10 cellular contexts compared by ENCODE assay signal in the genomic region with DNA sequence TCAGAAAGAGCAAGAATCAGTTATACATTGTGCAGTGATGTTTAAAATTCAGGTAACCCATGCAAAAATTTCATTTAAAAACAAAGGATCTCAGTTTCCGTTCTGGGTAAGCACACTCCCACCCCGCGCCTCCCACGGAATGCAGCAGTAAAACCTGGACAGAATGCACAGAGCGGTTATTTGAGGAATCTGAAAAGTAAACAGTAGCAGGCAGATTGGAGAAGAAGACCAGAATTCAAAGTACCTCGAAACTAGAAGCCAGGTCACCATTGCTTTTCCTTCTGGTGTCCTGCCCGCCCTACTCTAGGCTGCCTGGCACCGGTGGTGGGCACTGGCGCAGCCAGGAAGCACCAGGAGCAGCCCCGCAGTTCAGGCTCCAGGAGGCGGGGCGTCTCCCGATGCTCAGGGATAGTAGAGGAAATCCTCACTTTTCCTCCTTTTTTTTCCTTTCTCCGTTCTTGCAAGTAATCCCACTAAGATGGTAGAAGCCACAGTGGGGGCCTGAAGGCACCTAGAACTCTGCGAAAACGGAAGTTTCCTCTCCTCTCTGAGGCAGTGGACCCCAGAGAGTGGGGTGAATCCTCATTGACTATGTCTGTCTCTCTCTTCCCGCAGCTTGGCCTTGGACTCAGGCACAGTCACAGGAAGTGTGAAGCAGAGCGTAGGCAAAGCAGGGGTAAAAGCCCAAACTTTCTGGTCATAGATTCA. TPM values are rescaled to one million over a fixed set of nuclear protein-coding genes. Genes with fewer than 3 reads are reported as not detected.
A peak's percentile ranks its signal among the peaks of the same experiment; 100 is the strongest.
DNase-seq lines count a peak whose midpoint lies in the region; ATAC-seq and TF ChIP-seq lines count a peak whose summit lies in the region.
"Had no signal": no experiment of that assay in that cellular context is flagged by ENCODE, and none has a peak within 500 bp of the region (broad histone marks: within the 10 kb centered on the region; RNA-seq: fewer than 3 reads in every experiment).

No MANE protein-coding gene starts in this region.

- no peak overlapping the region for H3K27ac Mint-ChIP-seq in Calu3 (ENCODE audit: unreplicated experiment)
- H3K27ac Mint-ChIP-seq in WTC11: no peak overlapping the region
- no peak overlapping the region for H3K27ac Mint-ChIP-seq in activated T-helper 1 cell treated with anti-CD3 and anti-CD28 coated beads, Interleukin-12 subunit alpha, Interleukin-12 subunit beta, Interleukin-2, Interleukin-4 antibody, amounts not matched to agents 30 ng/mL and 10 ng/mL and 1 ng/mL, durations not matched to agents 14 hours and 24 hours and 36 hours

- DNase-seq in Calu3: peak; percentile 9
- no peak for DNase-seq in WTC11 (ENCODE audit: low spot score)
- DNase-seq in psoas muscle: no peak
- DNase-seq in activated T-helper 1 cell treated with anti-CD3 and anti-CD28 coated beads, Interleukin-12 subunit alpha, Interleukin-12 subunit beta, Interleukin-2, Interleukin-4 antibody, amounts not matched to agents 30 ng/mL and 10 ng/mL and 1 ng/mL, durations not matched to agents 14 hours and 24 hours and 36 hours (ENCODE audit: low spot score): no peak
- DNase-seq: foreskin melanocyte had no signal

- BruUV-seq in Calu3 (replicated peaks; lab: Mats Ljungman, UMichigan): no TSS peak

- ATAC-seq in WTC11 (peak; percentile 26; the same call in 1 of the 2 replicates), psoas muscle (no peak), HG03095 (IDR thresholded peaks at IDR 0.05; ENCODE audit: unreplicated experiment) (no peak), HG03460 (IDR thresholded peaks at IDR 0.05; ENCODE audit: unreplicated experiment) (no peak), GM19452 (IDR thresholded peaks at IDR 0.05; ENCODE audit: unreplicated experiment) (no peak)

- H3K36me3 ChIP-seq in iPS-15b (ENCODE audit: control insufficient read depth, insufficient read depth, low read length) (no peaks in the 10 kb centered on the region), psoas muscle (ENCODE audit: insufficient read depth in 1 of 2, low read depth in 1 of 2) (no peaks in the 10 kb centered on the region)

- H3K4me1 ChIP-seq in iPS-15b (ENCODE audit: control insufficient read depth, insufficient read depth, low read length): peaks cover 8% of the 10 kb centered on the region
- H3K4me1 ChIP-seq in psoas muscle: no peaks in the 10 kb centered on the region

- H3K4me3 Mint-ChIP-seq in Calu3 (ENCODE audit: low read depth, unreplicated experiment) (peak overlapping the region; percentile 27), WTC11 (no peak overlapping the region)
- H3K4me3 Mint-ChIP-seq in activated T-helper 1 cell treated with anti-CD3 and anti-CD28 coated beads, Interleukin-12 subunit alpha, Interleukin-12 subunit beta, Interleukin-2, Interleukin-4 antibody, amounts not matched to agents 30 ng/mL and 10 ng/mL and 1 ng/mL, durations not matched to agents 14 hours and 24 hours and 36 hours: no peak overlapping the region

- H3K27me3 ChIP-seq in iPS-15b (ENCODE audit: control insufficient read depth, insufficient read depth, low read length) (no peaks in the 10 kb centered on the region), psoas muscle (ENCODE audit: insufficient read depth in 3 of 3, low read length in 2 of 3) (no peaks in the 10 kb centered on the region)

- H3K4me1 Mint-ChIP-seq in Calu3 (ENCODE audit: low read depth, unreplicated experiment): no peaks in the 10 kb centered on the region
- peaks cover 40% of the 10 kb centered on the region for H3K4me1 Mint-ChIP-seq in WTC11
- H3K4me1 Mint-ChIP-seq in activated T-helper 1 cell treated with anti-CD3 and anti-CD28 coated beads, Interleukin-12 subunit alpha, Interleukin-12 subunit beta, Interleukin-2, Interleukin-4 antibody, amounts not matched to agents 30 ng/mL and 10 ng/mL and 1 ng/mL, durations not matched to agents 14 hours and 24 hours and 36 hours (ENCODE audit: low read depth): no peaks in the 10 kb centered on the region

- H3K4me3 ChIP-seq in iPS-15b (ENCODE audit: low read depth, low read length) (no peak overlapping the region), psoas muscle (peak overlapping the region; percentile 36)

- H3K9me3 ChIP-seq in iPS-15b (ENCODE audit: control insufficient read depth, insufficient read depth, low read length) (no peaks in the 10 kb centered on the region), psoas muscle (no peaks in the 10 kb centered on the region)

- H3K9me3 Mint-ChIP-seq in Calu3 (ENCODE audit: low read depth, unreplicated experiment) (no peaks in the 10 kb centered on the region), WTC11 (no peaks in the 10 kb centered on the region)
- H3K9me3 Mint-ChIP-seq in activated T-helper 1 cell treated with anti-CD3 and anti-CD28 coated beads, Interleukin-12 subunit alpha, Interleukin-12 subunit beta, Interleukin-2, Interleukin-4 antibody, amounts not matched to agents 30 ng/mL and 10 ng/mL and 1 ng/mL, durations not matched to agents 14 hours and 24 hours and 36 hours: no peaks in the 10 kb centered on the region

- H3K27me3 Mint-ChIP-seq in Calu3 (ENCODE audit: unreplicated experiment): no peaks in the 10 kb centered on the region
- no peaks in the 10 kb centered on the region for H3K27me3 Mint-ChIP-seq in WTC11 (ENCODE audit: low read depth)
- H3K27me3 Mint-ChIP-seq in activated T-helper 1 cell treated with anti-CD3 and anti-CD28 coated beads, Interleukin-12 subunit alpha, Interleukin-12 subunit beta, Interleukin-2, Interleukin-4 antibody, amounts not matched to agents 30 ng/mL and 10 ng/mL and 1 ng/mL, durations not matched to agents 14 hours and 24 hours and 36 hours (ENCODE audit: insufficient read depth): peaks cover 3% of the 10 kb centered on the region

- TF ChIP-seq CTCF in Calu3 (IDR thresholded peaks at IDR 0.05; ENCODE audit: unreplicated experiment) (no peak), WTC11 (IDR thresholded peaks at IDR 0.05) (no peak), psoas muscle (IDR thresholded peaks at IDR 0.05) (no peak)

- 52 to 58% (median 52%) methylated on average over 18 of the region's 18 CpGs for WGBS in psoas muscle, 3 donors

- POLR2A ChIA-PET in WTC11 (lab: Charles Lee): no interaction called here

- H3K36me3 Mint-ChIP-seq in Calu3 (ENCODE audit: insufficient read depth, unreplicated experiment) (no peaks in the 10 kb centered on the region), WTC11 (no peaks in the 10 kb centered on the region)
- no peaks in the 10 kb centered on the region for H3K36me3 Mint-ChIP-seq in activated T-helper 1 cell treated with anti-CD3 and anti-CD28 coated beads, Interleukin-12 subunit alpha, Interleukin-12 subunit beta, Interleukin-2, Interleukin-4 antibody, amounts not matched to agents 30 ng/mL and 10 ng/mL and 1 ng/mL, durations not matched to agents 14 hours and 24 hours and 36 hours (ENCODE audit: low read depth)

- H3K27ac ChIP-seq in psoas muscle: no peak overlapping the region

- H3K9ac ChIP-seq in iPS-15b (ENCODE audit: low read depth, low read length): peak overlapping the region; percentile 42

- CTCF ChIA-PET in Calu3 (lab: Charles Lee) (no interaction called here), WTC11 (lab: Charles Lee) (interaction anchor here (0.6 to 2.8 kb wide), 3 partner anchors 12 to 148 kb away, joined by 3 to 19 read pairs (median 13); no protein-coding TSS in a partner anchor)

- intact Hi-C loops in Calu3 (cut with micrococcal nuclease; ENCODE audit: unreplicated experiment) (no loop called here), psoas muscle (cut with DNase I) (no loop called here)
- intact Hi-C loops in activated T-helper 1 cell treated with anti-CD3 and anti-CD28 coated beads, Interleukin-12 subunit alpha, Interleukin-12 subunit beta, Interleukin-2, Interleukin-4 antibody, amounts not matched to agents 30 ng/mL and 10 ng/mL and 1 ng/mL, durations not matched to agents 14 hours and 24 hours and 36 hours (cut with micrococcal nuclease): no loop called here

TF ChIP-seq in WTC11, 78 proteins besides CTCF, POLR2A, EP300 and RAD21 (continues in another document):
- TF ChIP-seq ZNF121 (CRISPR knock-in tag; IDR thresholded peaks at IDR 0.05): no peak
- no peak for TF ChIP-seq IRF2 (CRISPR knock-in tag; IDR thresholded peaks at IDR 0.05; ENCODE audit: borderline replicate concordance, low read depth)
- TF ChIP-seq, protein P1, sequence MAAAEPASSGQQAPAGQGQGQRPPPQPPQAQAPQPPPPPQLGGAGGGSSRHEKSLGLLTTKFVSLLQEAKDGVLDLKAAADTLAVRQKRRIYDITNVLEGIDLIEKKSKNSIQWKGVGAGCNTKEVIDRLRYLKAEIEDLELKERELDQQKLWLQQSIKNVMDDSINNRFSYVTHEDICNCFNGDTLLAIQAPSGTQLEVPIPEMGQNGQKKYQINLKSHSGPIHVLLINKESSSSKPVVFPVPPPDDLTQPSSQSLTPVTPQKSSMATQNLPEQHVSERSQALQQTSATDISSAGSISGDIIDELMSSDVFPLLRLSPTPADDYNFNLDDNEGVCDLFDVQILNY (CRISPR knock-in tag; IDR thresholded peaks at IDR 0.05): no peak
- TF ChIP-seq, protein P2, sequence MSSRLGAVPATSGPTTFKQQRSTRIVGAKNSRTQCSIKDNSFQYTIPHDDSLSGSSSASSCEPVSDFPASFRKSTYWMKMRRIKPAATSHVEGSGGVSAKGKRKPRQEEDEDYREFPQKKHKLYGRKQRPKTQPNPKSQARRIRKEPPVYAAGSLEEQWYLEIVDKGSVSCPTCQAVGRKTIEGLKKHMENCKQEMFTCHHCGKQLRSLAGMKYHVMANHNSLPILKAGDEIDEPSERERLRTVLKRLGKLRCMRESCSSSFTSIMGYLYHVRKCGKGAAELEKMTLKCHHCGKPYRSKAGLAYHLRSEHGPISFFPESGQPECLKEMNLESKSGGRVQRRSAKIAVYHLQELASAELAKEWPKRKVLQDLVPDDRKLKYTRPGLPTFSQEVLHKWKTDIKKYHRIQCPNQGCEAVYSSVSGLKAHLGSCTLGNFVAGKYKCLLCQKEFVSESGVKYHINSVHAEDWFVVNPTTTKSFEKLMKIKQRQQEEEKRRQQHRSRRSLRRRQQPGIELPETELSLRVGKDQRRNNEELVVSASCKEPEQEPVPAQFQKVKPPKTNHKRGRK (CRISPR knock-in tag; IDR thresholded peaks at IDR 0.05; ENCODE audit: borderline replicate concordance): no peak
- no peak for TF ChIP-seq ZNF263 (CRISPR knock-in tag; IDR thresholded peaks at IDR 0.05; ENCODE audit: low read depth)
- no peak for TF ChIP-seq ATF1 (CRISPR knock-in tag; IDR thresholded peaks at IDR 0.05)
- TF ChIP-seq TP53 (CRISPR knock-in tag; IDR thresholded peaks at IDR 0.05): no peak
- TF ChIP-seq NFATC4 (CRISPR knock-in tag; IDR thresholded peaks at IDR 0.05): no peak

RNA-seq across cellular contexts. Expression of a gene that starts 28.3 kb away (rescaled TPM):
- total RNA-seq in Calu3 (2022) (not detected in 2 replicates), WTC11 (2021) (0.21 to 0.44 TPM (median 0.31 TPM) in 3 replicates), psoas muscle (not detected)
- under 1 TPM in 1 of 3 donors, not detected in 2; 0.04 TPM for polyA plus RNA-seq in psoas muscle
- total RNA-seq in activated T-helper 1 cell treated with anti-CD3 and anti-CD28 coated beads, Interleukin-12 subunit alpha, Interleukin-12 subunit beta, Interleukin-2, Interleukin-4 antibody, amounts not matched to agents 30 ng/mL and 10 ng/mL and 1 ng/mL, durations not matched to agents 14 hours and 24 hours and 36 hours: not detected in 2 replicates
- total RNA-seq: SK-MEL-5 had no signal
